Comparison of ENCODE assay signal across 1 cellular context in genomic region chr10:110212119-110213006, GRCh38.
TF ChIP-seq lines count a peak whose summit lies in the region.

No MANE protein-coding gene starts in this region.

TF ChIP-seq in HepG2, 621 proteins besides CTCF, POLR2A, EP300 and RAD21 (continued from another document):
- TF ChIP-seq ZNF646 (CRISPR knock-in tag; IDR thresholded peaks at IDR 0.05) = no peak
- no peak for TF ChIP-seq NCOA2 (CRISPR knock-in tag; IDR thresholded peaks at IDR 0.05)
- TF ChIP-seq, protein P1, sequence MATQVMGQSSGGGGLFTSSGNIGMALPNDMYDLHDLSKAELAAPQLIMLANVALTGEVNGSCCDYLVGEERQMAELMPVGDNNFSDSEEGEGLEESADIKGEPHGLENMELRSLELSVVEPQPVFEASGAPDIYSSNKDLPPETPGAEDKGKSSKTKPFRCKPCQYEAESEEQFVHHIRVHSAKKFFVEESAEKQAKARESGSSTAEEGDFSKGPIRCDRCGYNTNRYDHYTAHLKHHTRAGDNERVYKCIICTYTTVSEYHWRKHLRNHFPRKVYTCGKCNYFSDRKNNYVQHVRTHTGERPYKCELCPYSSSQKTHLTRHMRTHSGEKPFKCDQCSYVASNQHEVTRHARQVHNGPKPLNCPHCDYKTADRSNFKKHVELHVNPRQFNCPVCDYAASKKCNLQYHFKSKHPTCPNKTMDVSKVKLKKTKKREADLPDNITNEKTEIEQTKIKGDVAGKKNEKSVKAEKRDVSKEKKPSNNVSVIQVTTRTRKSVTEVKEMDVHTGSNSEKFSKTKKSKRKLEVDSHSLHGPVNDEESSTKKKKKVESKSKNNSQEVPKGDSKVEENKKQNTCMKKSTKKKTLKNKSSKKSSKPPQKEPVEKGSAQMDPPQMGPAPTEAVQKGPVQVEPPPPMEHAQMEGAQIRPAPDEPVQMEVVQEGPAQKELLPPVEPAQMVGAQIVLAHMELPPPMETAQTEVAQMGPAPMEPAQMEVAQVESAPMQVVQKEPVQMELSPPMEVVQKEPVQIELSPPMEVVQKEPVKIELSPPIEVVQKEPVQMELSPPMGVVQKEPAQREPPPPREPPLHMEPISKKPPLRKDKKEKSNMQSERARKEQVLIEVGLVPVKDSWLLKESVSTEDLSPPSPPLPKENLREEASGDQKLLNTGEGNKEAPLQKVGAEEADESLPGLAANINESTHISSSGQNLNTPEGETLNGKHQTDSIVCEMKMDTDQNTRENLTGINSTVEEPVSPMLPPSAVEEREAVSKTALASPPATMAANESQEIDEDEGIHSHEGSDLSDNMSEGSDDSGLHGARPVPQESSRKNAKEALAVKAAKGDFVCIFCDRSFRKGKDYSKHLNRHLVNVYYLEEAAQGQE (IDR thresholded peaks at IDR 0.05; ENCODE audit: borderline replicate concordance in 1 of 2, low read depth in 1 of 2, low read length in 2 of 2) = no peak
- no peak for TF ChIP-seq ZNF562 (CRISPR knock-in tag; IDR thresholded peaks at IDR 0.05; ENCODE audit: borderline replicate concordance)
- no peak for TF ChIP-seq DNMT3B (CRISPR knock-in tag; conservative IDR thresholded peaks at IDR 0.05)
- TF ChIP-seq TAF15 (IDR thresholded peaks at IDR 0.05; ENCODE audit: low read depth, low read length, poor library complexity, severe bottlenecking) = no peak
- TF ChIP-seq, protein P2, sequence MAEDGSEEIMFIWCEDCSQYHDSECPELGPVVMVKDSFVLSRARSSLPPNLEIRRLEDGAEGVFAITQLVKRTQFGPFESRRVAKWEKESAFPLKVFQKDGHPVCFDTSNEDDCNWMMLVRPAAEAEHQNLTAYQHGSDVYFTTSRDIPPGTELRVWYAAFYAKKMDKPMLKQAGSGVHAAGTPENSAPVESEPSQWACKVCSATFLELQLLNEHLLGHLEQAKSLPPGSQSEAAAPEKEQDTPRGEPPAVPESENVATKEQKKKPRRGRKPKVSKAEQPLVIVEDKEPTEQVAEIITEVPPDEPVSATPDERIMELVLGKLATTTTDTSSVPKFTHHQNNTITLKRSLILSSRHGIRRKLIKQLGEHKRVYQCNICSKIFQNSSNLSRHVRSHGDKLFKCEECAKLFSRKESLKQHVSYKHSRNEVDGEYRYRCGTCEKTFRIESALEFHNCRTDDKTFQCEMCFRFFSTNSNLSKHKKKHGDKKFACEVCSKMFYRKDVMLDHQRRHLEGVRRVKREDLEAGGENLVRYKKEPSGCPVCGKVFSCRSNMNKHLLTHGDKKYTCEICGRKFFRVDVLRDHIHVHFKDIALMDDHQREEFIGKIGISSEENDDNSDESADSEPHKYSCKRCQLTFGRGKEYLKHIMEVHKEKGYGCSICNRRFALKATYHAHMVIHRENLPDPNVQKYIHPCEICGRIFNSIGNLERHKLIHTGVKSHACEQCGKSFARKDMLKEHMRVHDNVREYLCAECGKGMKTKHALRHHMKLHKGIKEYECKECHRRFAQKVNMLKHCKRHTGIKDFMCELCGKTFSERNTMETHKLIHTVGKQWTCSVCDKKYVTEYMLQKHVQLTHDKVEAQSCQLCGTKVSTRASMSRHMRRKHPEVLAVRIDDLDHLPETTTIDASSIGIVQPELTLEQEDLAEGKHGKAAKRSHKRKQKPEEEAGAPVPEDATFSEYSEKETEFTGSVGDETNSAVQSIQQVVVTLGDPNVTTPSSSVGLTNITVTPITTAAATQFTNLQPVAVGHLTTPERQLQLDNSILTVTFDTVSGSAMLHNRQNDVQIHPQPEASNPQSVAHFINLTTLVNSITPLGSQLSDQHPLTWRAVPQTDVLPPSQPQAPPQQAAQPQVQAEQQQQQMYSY (CRISPR knock-in tag; IDR thresholded peaks at IDR 0.05) = no peak
- TF ChIP-seq, protein P3, sequence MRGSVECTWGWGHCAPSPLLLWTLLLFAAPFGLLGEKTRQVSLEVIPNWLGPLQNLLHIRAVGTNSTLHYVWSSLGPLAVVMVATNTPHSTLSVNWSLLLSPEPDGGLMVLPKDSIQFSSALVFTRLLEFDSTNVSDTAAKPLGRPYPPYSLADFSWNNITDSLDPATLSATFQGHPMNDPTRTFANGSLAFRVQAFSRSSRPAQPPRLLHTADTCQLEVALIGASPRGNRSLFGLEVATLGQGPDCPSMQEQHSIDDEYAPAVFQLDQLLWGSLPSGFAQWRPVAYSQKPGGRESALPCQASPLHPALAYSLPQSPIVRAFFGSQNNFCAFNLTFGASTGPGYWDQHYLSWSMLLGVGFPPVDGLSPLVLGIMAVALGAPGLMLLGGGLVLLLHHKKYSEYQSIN (CRISPR knock-in tag; IDR thresholded peaks at IDR 0.05; ENCODE audit: borderline replicate concordance) = no peak
